In the genomic region with DNA sequence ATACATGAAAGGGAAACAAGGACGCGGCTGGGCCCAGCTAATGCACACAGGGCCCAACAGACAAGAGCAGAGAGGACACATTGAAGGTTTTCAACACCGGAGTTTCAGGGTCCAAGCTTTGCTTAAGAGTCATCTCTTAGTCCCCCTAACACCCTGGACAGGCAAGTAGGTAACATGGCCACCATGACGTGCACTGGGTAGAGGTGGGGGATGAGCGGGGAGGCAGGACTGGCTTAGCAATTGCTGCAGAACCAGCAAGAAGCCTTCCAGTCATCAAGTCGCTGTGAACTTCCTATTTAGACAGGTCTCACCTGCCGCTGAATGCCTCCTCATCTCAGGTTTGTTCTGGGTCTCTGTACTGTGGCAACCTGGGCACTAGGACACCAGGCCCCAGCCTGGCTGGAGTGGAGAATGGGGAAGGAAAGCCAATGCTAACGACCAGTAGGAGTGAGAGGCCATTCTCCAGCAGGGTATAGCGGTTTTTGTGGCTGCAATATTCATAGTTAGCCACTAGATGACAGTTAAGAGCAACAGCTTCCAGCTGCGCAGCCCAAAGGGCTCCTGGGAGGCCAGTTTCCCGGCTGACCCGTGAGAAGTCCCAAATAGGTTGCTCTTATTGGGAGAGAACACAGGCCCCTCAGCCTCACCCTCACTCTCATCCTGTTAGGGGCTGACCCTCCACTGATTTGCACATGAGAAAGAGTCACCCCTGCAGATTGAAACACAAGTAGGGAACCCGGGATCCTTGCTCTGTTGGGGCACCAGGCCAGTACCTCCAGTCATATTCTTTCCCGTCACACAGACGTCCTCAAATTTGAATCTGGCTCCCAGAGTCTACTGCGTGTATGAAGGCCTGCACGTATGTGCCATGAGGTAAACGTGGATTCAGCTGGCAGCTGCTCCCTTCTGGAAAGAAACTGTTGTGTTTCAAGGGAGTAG, we compare ENCODE assay signal across 1 cellular context.
TF ChIP-seq lines count a peak whose summit lies in the region.

No MANE protein-coding gene starts in this region.

TF ChIP-seq in HepG2, 621 proteins besides CTCF, POLR2A, EP300 and RAD21 (continued from another document and continues in another):
- TF ChIP-seq, protein P1, sequence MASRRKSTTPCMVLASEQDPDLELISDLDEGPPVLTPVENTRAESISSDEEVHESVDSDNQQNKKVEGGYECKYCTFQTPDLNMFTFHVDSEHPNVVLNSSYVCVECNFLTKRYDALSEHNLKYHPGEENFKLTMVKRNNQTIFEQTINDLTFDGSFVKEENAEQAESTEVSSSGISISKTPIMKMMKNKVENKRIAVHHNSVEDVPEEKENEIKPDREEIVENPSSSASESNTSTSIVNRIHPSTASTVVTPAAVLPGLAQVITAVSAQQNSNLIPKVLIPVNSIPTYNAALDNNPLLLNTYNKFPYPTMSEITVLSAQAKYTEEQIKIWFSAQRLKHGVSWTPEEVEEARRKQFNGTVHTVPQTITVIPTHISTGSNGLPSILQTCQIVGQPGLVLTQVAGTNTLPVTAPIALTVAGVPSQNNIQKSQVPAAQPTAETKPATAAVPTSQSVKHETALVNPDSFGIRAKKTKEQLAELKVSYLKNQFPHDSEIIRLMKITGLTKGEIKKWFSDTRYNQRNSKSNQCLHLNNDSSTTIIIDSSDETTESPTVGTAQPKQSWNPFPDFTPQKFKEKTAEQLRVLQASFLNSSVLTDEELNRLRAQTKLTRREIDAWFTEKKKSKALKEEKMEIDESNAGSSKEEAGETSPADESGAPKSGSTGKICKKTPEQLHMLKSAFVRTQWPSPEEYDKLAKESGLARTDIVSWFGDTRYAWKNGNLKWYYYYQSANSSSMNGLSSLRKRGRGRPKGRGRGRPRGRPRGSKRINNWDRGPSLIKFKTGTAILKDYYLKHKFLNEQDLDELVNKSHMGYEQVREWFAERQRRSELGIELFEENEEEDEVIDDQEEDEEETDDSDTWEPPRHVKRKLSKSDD (CRISPR knock-in tag; IDR thresholded peaks at IDR 0.05; ENCODE audit: low read depth), result peak; percentile 55
- TF ChIP-seq FOXM1 (CRISPR knock-in tag; IDR thresholded peaks at IDR 0.05), result no peak
- no peak for TF ChIP-seq ZNF335 (CRISPR knock-in tag; IDR thresholded peaks at IDR 0.05)
- no peak for TF ChIP-seq ATF7-NPFF (CRISPR knock-in tag; IDR thresholded peaks at IDR 0.05; ENCODE audit: low read depth)
- TF ChIP-seq, protein P2, sequence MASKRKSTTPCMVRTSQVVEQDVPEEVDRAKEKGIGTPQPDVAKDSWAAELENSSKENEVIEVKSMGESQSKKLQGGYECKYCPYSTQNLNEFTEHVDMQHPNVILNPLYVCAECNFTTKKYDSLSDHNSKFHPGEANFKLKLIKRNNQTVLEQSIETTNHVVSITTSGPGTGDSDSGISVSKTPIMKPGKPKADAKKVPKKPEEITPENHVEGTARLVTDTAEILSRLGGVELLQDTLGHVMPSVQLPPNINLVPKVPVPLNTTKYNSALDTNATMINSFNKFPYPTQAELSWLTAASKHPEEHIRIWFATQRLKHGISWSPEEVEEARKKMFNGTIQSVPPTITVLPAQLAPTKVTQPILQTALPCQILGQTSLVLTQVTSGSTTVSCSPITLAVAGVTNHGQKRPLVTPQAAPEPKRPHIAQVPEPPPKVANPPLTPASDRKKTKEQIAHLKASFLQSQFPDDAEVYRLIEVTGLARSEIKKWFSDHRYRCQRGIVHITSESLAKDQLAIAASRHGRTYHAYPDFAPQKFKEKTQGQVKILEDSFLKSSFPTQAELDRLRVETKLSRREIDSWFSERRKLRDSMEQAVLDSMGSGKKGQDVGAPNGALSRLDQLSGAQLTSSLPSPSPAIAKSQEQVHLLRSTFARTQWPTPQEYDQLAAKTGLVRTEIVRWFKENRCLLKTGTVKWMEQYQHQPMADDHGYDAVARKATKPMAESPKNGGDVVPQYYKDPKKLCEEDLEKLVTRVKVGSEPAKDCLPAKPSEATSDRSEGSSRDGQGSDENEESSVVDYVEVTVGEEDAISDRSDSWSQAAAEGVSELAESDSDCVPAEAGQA (IDR thresholded peaks at IDR 0.05; ENCODE audit: low read depth), result no peak
- TF ChIP-seq, protein P2 (CRISPR knock-in tag; IDR thresholded peaks at IDR 0.05; ENCODE audit: borderline replicate concordance), result no peak
- TF ChIP-seq ARNT2 (CRISPR knock-in tag; IDR thresholded peaks at IDR 0.05; ENCODE audit: low read depth), result no peak
- no peak; the same call in 1 of the 2 replicates for TF ChIP-seq GABPB1 (CRISPR knock-in tag; IDR thresholded peaks at IDR 0.05)
- no peak for TF ChIP-seq RFX5 (IDR thresholded peaks at IDR 0.05; ENCODE audit: low read depth, low read length)
- TF ChIP-seq, protein P3, sequence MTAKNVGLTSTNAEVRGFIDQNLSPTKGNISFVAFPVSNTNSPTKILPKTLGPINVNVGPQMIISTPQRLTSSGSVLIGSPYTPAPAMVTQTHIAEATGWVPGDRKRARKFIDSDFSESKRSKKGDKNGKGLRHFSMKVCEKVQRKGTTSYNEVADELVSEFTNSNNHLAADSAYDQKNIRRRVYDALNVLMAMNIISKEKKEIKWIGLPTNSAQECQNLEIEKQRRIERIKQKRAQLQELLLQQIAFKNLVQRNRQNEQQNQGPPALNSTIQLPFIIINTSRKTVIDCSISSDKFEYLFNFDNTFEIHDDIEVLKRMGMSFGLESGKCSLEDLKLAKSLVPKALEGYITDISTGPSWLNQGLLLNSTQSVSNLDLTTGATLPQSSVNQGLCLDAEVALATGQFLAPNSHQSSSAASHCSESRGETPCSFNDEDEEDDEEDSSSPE (CRISPR knock-in tag; IDR thresholded peaks at IDR 0.05), result no peak
- TF ChIP-seq ASH2L (IDR thresholded peaks at IDR 0.05; ENCODE audit: insufficient read length, low read depth, low read length), result no peak
- TF ChIP-seq REPIN1 (CRISPR knock-in tag; IDR thresholded peaks at IDR 0.05; ENCODE audit: borderline replicate concordance, low read depth), result peak; percentile 66; the same call in 1 of the 2 replicates
- TF ChIP-seq, protein P4, sequence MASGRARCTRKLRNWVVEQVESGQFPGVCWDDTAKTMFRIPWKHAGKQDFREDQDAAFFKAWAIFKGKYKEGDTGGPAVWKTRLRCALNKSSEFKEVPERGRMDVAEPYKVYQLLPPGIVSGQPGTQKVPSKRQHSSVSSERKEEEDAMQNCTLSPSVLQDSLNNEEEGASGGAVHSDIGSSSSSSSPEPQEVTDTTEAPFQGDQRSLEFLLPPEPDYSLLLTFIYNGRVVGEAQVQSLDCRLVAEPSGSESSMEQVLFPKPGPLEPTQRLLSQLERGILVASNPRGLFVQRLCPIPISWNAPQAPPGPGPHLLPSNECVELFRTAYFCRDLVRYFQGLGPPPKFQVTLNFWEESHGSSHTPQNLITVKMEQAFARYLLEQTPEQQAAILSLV (CRISPR knock-in tag; IDR thresholded peaks at IDR 0.05; ENCODE audit: borderline replicate concordance), result no peak
- TF ChIP-seq SMAD9 (CRISPR knock-in tag; IDR thresholded peaks at IDR 0.05), result peak; percentile 86; the same call in 1 of the 2 replicates
- 0 out of 2 replicates have a peak, but pooled peaks have one; percentile 32 for TF ChIP-seq ZMAT3 (CRISPR knock-in tag; conservative IDR thresholded peaks at IDR 0.05)
- TF ChIP-seq PCBP1 (IDR thresholded peaks at IDR 0.05; ENCODE audit: borderline replicate concordance, low read depth, low read length), result no peak
- TF ChIP-seq ELF1 (CRISPR knock-in tag; IDR thresholded peaks at IDR 0.05), result no peak; the same call in 1 of the 2 replicates
- no peak for TF ChIP-seq ZSCAN20 (CRISPR knock-in tag; IDR thresholded peaks at IDR 0.05; ENCODE audit: borderline replicate concordance)
- TF ChIP-seq, protein P5, sequence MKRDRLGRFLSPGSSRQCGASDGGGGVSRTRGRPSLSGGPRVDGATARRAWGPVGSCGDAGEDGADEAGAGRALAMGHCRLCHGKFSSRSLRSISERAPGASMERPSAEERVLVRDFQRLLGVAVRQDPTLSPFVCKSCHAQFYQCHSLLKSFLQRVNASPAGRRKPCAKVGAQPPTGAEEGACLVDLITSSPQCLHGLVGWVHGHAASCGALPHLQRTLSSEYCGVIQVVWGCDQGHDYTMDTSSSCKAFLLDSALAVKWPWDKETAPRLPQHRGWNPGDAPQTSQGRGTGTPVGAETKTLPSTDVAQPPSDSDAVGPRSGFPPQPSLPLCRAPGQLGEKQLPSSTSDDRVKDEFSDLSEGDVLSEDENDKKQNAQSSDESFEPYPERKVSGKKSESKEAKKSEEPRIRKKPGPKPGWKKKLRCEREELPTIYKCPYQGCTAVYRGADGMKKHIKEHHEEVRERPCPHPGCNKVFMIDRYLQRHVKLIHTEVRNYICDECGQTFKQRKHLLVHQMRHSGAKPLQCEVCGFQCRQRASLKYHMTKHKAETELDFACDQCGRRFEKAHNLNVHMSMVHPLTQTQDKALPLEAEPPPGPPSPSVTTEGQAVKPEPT (CRISPR knock-in tag; IDR thresholded peaks at IDR 0.05; ENCODE audit: low read depth), result no peak
- no peak for TF ChIP-seq ATF7 (IDR thresholded peaks at IDR 0.05)
- 0 out of 2 replicates have a peak, but pooled peaks have one; percentile 31 for TF ChIP-seq ATF7 (CRISPR knock-in tag; IDR thresholded peaks at IDR 0.05)
- TF ChIP-seq, protein P6, sequence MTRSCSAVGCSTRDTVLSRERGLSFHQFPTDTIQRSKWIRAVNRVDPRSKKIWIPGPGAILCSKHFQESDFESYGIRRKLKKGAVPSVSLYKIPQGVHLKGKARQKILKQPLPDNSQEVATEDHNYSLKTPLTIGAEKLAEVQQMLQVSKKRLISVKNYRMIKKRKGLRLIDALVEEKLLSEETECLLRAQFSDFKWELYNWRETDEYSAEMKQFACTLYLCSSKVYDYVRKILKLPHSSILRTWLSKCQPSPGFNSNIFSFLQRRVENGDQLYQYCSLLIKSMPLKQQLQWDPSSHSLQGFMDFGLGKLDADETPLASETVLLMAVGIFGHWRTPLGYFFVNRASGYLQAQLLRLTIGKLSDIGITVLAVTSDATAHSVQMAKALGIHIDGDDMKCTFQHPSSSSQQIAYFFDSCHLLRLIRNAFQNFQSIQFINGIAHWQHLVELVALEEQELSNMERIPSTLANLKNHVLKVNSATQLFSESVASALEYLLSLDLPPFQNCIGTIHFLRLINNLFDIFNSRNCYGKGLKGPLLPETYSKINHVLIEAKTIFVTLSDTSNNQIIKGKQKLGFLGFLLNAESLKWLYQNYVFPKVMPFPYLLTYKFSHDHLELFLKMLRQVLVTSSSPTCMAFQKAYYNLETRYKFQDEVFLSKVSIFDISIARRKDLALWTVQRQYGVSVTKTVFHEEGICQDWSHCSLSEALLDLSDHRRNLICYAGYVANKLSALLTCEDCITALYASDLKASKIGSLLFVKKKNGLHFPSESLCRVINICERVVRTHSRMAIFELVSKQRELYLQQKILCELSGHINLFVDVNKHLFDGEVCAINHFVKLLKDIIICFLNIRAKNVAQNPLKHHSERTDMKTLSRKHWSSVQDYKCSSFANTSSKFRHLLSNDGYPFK (CRISPR knock-in tag; IDR thresholded peaks at IDR 0.05; ENCODE audit: borderline replicate concordance), result peak; percentile 79; the same call in 1 of the 2 replicates
- no peak for TF ChIP-seq GTF2F1 (IDR thresholded peaks at IDR 0.05; ENCODE audit: low read length)
- no peak for TF ChIP-seq CBX2 (IDR thresholded peaks at IDR 0.05; ENCODE audit: low read depth, low read length)
- TF ChIP-seq CBX2 (CRISPR knock-in tag; IDR thresholded peaks at IDR 0.05; ENCODE audit: low read depth), result no peak
- TF ChIP-seq, protein P7, sequence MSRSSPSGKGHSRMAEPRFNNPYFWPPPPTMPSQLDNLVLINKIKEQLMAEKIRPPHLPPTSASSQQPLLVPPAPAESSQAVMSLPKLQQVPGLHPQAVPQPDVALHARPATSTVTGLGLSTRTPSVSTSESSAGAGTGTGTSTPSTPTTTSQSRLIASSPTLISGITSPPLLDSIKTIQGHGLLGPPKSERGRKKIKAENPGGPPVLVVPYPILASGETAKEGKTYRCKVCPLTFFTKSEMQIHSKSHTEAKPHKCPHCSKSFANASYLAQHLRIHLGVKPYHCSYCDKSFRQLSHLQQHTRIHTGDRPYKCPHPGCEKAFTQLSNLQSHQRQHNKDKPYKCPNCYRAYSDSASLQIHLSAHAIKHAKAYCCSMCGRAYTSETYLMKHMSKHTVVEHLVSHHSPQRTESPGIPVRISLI (CRISPR knock-in tag; IDR thresholded peaks at IDR 0.05; ENCODE audit: borderline replicate concordance), result no peak
- no peak for TF ChIP-seq ZNF773 (CRISPR knock-in tag; IDR thresholded peaks at IDR 0.05; ENCODE audit: borderline replicate concordance)
- TF ChIP-seq, protein P8, sequence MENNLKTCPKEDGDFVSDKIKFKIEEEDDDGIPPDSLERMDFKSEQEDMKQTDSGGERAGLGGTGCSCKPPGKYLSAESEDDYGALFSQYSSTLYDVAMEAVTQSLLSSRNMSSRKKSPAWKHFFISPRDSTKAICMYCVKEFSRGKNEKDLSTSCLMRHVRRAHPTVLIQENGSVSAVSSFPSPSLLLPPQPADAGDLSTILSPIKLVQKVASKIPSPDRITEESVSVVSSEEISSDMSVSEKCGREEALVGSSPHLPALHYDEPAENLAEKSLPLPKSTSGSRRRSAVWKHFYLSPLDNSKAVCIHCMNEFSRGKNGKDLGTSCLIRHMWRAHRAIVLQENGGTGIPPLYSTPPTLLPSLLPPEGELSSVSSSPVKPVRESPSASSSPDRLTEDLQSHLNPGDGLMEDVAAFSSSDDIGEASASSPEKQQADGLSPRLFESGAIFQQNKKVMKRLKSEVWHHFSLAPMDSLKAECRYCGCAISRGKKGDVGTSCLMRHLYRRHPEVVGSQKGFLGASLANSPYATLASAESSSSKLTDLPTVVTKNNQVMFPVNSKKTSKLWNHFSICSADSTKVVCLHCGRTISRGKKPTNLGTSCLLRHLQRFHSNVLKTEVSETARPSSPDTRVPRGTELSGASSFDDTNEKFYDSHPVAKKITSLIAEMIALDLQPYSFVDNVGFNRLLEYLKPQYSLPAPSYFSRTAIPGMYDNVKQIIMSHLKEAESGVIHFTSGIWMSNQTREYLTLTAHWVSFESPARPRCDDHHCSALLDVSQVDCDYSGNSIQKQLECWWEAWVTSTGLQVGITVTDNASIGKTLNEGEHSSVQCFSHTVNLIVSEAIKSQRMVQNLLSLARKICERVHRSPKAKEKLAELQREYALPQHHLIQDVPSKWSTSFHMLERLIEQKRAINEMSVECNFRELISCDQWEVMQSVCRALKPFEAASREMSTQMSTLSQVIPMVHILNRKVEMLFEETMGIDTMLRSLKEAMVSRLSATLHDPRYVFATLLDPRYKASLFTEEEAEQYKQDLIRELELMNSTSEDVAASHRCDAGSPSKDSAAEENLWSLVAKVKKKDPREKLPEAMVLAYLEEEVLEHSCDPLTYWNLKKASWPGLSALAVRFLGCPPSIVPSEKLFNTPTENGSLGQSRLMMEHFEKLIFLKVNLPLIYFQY (CRISPR knock-in tag; IDR thresholded peaks at IDR 0.05; ENCODE audit: borderline replicate concordance), result peak; percentile 38; the same call in 1 of the 2 replicates
- TF ChIP-seq CREM (IDR thresholded peaks at IDR 0.05), result no peak
- no peak for TF ChIP-seq CREM (CRISPR knock-in tag; IDR thresholded peaks at IDR 0.05)
- no peak for TF ChIP-seq ELF4 (CRISPR knock-in tag; IDR thresholded peaks at IDR 0.05; ENCODE audit: borderline replicate concordance)
